Comparison of ENCODE assay signal across 1 cellular context in genomic region chr22:36776722-36777121, GRCh38.
TF ChIP-seq lines count a peak whose summit lies in the region.

No MANE protein-coding gene starts in this region.

TF ChIP-seq in GM23338, 12 proteins besides CTCF, POLR2A, EP300 and RAD21:
- TF ChIP-seq ZNF462 (CRISPR knock-in tag; IDR thresholded peaks at IDR 0.05): no peak
- TF ChIP-seq ETS1 (IDR thresholded peaks at IDR 0.05): no peak
- no peak for TF ChIP-seq STAT1 (IDR thresholded peaks at IDR 0.05; ENCODE audit: unreplicated experiment)
- no peak for TF ChIP-seq ZNF114 (CRISPR knock-in tag; IDR thresholded peaks at IDR 0.05)
- no peak for TF ChIP-seq CREB1 (CRISPR knock-in tag; IDR thresholded peaks at IDR 0.05; ENCODE audit: low read depth)
- TF ChIP-seq, protein P1, sequence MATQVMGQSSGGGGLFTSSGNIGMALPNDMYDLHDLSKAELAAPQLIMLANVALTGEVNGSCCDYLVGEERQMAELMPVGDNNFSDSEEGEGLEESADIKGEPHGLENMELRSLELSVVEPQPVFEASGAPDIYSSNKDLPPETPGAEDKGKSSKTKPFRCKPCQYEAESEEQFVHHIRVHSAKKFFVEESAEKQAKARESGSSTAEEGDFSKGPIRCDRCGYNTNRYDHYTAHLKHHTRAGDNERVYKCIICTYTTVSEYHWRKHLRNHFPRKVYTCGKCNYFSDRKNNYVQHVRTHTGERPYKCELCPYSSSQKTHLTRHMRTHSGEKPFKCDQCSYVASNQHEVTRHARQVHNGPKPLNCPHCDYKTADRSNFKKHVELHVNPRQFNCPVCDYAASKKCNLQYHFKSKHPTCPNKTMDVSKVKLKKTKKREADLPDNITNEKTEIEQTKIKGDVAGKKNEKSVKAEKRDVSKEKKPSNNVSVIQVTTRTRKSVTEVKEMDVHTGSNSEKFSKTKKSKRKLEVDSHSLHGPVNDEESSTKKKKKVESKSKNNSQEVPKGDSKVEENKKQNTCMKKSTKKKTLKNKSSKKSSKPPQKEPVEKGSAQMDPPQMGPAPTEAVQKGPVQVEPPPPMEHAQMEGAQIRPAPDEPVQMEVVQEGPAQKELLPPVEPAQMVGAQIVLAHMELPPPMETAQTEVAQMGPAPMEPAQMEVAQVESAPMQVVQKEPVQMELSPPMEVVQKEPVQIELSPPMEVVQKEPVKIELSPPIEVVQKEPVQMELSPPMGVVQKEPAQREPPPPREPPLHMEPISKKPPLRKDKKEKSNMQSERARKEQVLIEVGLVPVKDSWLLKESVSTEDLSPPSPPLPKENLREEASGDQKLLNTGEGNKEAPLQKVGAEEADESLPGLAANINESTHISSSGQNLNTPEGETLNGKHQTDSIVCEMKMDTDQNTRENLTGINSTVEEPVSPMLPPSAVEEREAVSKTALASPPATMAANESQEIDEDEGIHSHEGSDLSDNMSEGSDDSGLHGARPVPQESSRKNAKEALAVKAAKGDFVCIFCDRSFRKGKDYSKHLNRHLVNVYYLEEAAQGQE (IDR thresholded peaks at IDR 0.05; ENCODE audit: unreplicated experiment): no peak
- no peak for TF ChIP-seq ZNF331 (CRISPR knock-in tag; IDR thresholded peaks at IDR 0.05; ENCODE audit: low read depth)
- TF ChIP-seq EZH2phosphoT487 (IDR thresholded peaks at IDR 0.05; ENCODE audit: unreplicated experiment): no peak
- TF ChIP-seq JUNB (IDR thresholded peaks at IDR 0.05; ENCODE audit: unreplicated experiment): no peak
- TF ChIP-seq NANOG (IDR thresholded peaks at IDR 0.05; ENCODE audit: borderline replicate concordance): no peak
- TF ChIP-seq POLR2AphosphoS5 (IDR thresholded peaks at IDR 0.05; ENCODE audit: low read depth): no peak
- TF ChIP-seq EZH2 (IDR thresholded peaks at IDR 0.05; ENCODE audit: low read depth, unreplicated experiment): no peak
